In the genomic region with DNA sequence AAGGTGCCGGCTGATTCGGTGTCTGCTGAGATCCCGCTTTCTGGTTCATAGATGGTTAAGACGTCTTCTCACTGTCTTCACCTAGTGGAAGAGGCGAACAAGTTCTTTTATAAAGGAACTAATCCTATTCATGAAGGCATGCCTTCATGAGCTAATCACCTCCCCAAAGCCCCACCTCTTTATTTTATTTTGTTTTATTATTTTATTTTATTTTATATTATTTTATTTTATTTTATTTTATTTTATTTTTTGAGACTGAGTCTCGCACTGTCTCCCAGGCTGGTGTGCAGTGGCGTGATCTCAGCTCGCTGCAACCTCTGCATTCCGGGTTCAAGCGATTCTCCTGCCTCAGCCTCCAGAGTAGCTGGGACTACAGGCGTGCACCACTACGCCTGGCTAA, we compare ENCODE assay signal across 2 cellular contexts.
DNase-seq lines count a peak whose midpoint lies in the region; ATAC-seq, FAIRE-seq and TF ChIP-seq lines count a peak whose summit lies in the region.
"Not testable (repeated sequence)": the region's sequence is repeated elsewhere in the genome, so short reads cannot be mapped to it uniquely, and the experiment has no call there.

No MANE protein-coding gene starts in this region.

- not testable (repeated sequence) for H3K27ac Mint-ChIP-seq in WTC11

- H3K9me3 ChIP-seq in kidney (ENCODE audit: control insufficient read depth in 1 of 2, low read length in 2 of 2) = not testable (repeated sequence)

- not testable (repeated sequence) for H3K27ac ChIP-seq in kidney (ENCODE audit: low read depth in 2 of 2, low read length in 2 of 2)

- H3K4me3 ChIP-seq in kidney (ENCODE audit: low read length in 2 of 2) = not testable (repeated sequence)

- H3K4me1 ChIP-seq in kidney (ENCODE audit: control insufficient read depth in 1 of 2, insufficient read depth in 1 of 2, low read depth in 1 of 2, low read length in 2 of 2) = not testable (repeated sequence)

- not testable (repeated sequence) for H3K4me1 Mint-ChIP-seq in WTC11

- H3K4me3 Mint-ChIP-seq in WTC11 = not testable (repeated sequence)

- not testable (repeated sequence) for H3K36me3 Mint-ChIP-seq in WTC11

- H3K27me3 Mint-ChIP-seq in WTC11 (ENCODE audit: low read depth) = not testable (repeated sequence)

- TF ChIP-seq CTCF in WTC11 (IDR thresholded peaks at IDR 0.05); kidney (IDR thresholded peaks at IDR 0.05; ENCODE audit: borderline replicate concordance, extremely low read depth, insufficient read depth): not testable (repeated sequence)

- H3K9ac ChIP-seq in kidney (ENCODE audit: low read length in 2 of 2) = not testable (repeated sequence)

- POLR2A ChIA-PET in WTC11 (lab: Charles Lee) = not testable (repeated sequence)

- ATAC-seq in WTC11 = not testable (repeated sequence)

- intact Hi-C loops in kidney (cut with DNase I) = not testable (repeated sequence)

- DNase-seq in WTC11 (ENCODE audit: low spot score) = not testable (repeated sequence)
- peak; percentile 27 for DNase-seq in kidney

- not testable (repeated sequence) for FAIRE-seq in kidney (lab: Jason Lieb, UNC)

- H3K9me3 Mint-ChIP-seq in WTC11 = not testable (repeated sequence)

- not testable (repeated sequence) for H3K36me3 ChIP-seq in kidney (ENCODE audit: control insufficient read depth in 1 of 2, insufficient read depth in 2 of 2, low read length in 2 of 2)

- CTCF ChIA-PET in WTC11 (lab: Charles Lee) = not testable (repeated sequence)

TF ChIP-seq in WTC11, 78 proteins besides CTCF, POLR2A, EP300 and RAD21:
- peak; percentile 92 for TF ChIP-seq HMGA2 (CRISPR knock-in tag; IDR thresholded peaks at IDR 0.05)
